Comparison of ENCODE assay signal across 13 cellular contexts in the genomic region with DNA sequence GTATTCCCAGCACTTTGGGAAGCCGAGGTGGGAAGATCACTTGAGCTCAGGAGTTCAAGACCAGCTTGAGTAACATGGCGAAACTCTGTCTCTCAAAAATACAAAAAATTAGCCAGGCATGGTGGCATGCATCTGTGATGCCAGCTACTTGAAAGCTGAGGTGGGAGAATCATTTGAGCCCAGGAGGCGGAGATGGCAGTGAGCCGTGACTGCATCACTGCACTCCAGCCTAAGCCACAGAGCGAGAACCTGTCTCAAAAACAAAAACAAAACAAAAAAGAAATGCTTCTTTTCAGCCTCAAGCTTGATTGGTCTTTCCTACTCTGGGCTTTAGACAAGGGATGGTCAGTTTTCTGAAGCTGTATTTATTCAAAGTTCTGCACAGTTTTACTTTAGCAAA. TPM values are rescaled to one million over a fixed set of nuclear protein-coding genes. Genes with fewer than 3 reads are reported as not detected.
DNase-seq lines count a peak whose midpoint lies in the region; ATAC-seq lines count a peak whose summit lies in the region.
"Had no signal": no experiment of that assay in that cellular context is flagged by ENCODE, and none has a peak within 500 bp of the region (broad histone marks: within the 10 kb centered on the region; RNA-seq: fewer than 3 reads in every experiment).

No MANE protein-coding gene starts in this region.

- no peak overlapping the region for H3K27ac Mint-ChIP-seq in T-helper 17 cell
- H3K27ac Mint-ChIP-seq in activated naive CD8-positive, alpha-beta T cell treated with anti-CD3 and anti-CD28 coated beads, Interleukin-2, amount 50 U/mL, for 24 hours, result no peak overlapping the region

- H3K27me3 Mint-ChIP-seq in T-helper 17 cell, result peaks cover 7% of the 10 kb centered on the region
- H3K27me3 Mint-ChIP-seq in activated naive CD8-positive, alpha-beta T cell treated with anti-CD3 and anti-CD28 coated beads, Interleukin-2, amount 50 U/mL, for 24 hours, result no peaks in the 10 kb centered on the region
- H3K27me3 Mint-ChIP-seq: brain had no signal

- peaks cover 2% of the 10 kb centered on the region for H3K4me1 Mint-ChIP-seq in T-helper 17 cell
- peaks cover 11% of the 10 kb centered on the region for H3K4me1 Mint-ChIP-seq in activated naive CD8-positive, alpha-beta T cell treated with anti-CD3 and anti-CD28 coated beads, Interleukin-2, amount 50 U/mL, for 24 hours

- no peak overlapping the region for H3K4me3 Mint-ChIP-seq in T-helper 17 cell
- no peak overlapping the region for H3K4me3 Mint-ChIP-seq in activated naive CD8-positive, alpha-beta T cell treated with anti-CD3 and anti-CD28 coated beads, Interleukin-2, amount 50 U/mL, for 24 hours

- no peaks in the 10 kb centered on the region for H3K36me3 Mint-ChIP-seq in T-helper 17 cell (ENCODE audit: low read depth)
- no peaks in the 10 kb centered on the region for H3K36me3 Mint-ChIP-seq in activated naive CD8-positive, alpha-beta T cell treated with anti-CD3 and anti-CD28 coated beads, Interleukin-2, amount 50 U/mL, for 24 hours (ENCODE audit: low read depth)
- H3K36me3 Mint-ChIP-seq: brain had no signal

- no peaks in the 10 kb centered on the region for H3K9me3 ChIP-seq in T-helper 17 cell (ENCODE audit: control insufficient read depth, low read length, poor library complexity, severe bottlenecking)

- ATAC-seq in GM18502 (IDR thresholded peaks at IDR 0.05; ENCODE audit: poor library complexity, unreplicated experiment), result peak; percentile 56
- peak; percentile 56 for ATAC-seq in GM21423 (IDR thresholded peaks at IDR 0.05; ENCODE audit: unreplicated experiment)
- ATAC-seq in HG03064 (IDR thresholded peaks at IDR 0.05; ENCODE audit: low read depth, unreplicated experiment), result peak; percentile 58
- peak; percentile 39 for ATAC-seq in T-helper 17 cell
- no peak for ATAC-seq in activated naive CD8-positive, alpha-beta T cell treated with anti-CD3 and anti-CD28 coated beads, Interleukin-2, amount 50 U/mL, for 24 hours
- ATAC-seq: Panc1 had no signal

- no peaks in the 10 kb centered on the region for H3K9me3 Mint-ChIP-seq in activated naive CD8-positive, alpha-beta T cell treated with anti-CD3 and anti-CD28 coated beads, Interleukin-2, amount 50 U/mL, for 24 hours

- no peak for DNase-seq in T-helper 17 cell
- no peak for DNase-seq in HuH-7.5 (ENCODE audit: low spot score)
- DNase-seq in islet precursor cell, result no peak
- no peak for DNase-seq in activated naive CD8-positive, alpha-beta T cell treated with anti-CD3 and anti-CD28 coated beads, Interleukin-2, amount 50 U/mL, for 24 hours
- no peak for DNase-seq in NCI-H345 (lab: John Stamatoyannopoulos, UW)
- DNase-seq: activated T-cell treated with anti-CD3 and anti-CD28 coated beads for 4 hours, H7, KBM-7 had no signal

RNA-seq across cellular contexts. Expression of a gene that starts 15.8 kb away (rescaled TPM):
- 10 to 100 TPM; 11.6 to 14.2 TPM for total RNA-seq in T-helper 17 cell

RNA-seq across cellular contexts. Expression of a gene that starts 15.8 kb away (rescaled TPM):
- total RNA-seq in T-helper 17 cell, result 10 to 100 TPM; 19.8 to 19.9 TPM
